8 cellular contexts compared by ENCODE assay signal in genomic region chr9:4739587-4740372, GRCh38. TPM values are rescaled to one million over a fixed set of nuclear protein-coding genes. Genes with fewer than 3 reads are reported as not detected.
A peak's percentile ranks its signal among the peaks of the same experiment; 100 is the strongest.
DNase-seq lines count a peak whose midpoint lies in the region; ATAC-seq, FAIRE-seq and TF ChIP-seq lines count a peak whose summit lies in the region.

No MANE protein-coding gene starts in this region.

- TF ChIP-seq CTCF in AG09309 (IDR thresholded peaks at IDR 0.05; ENCODE audit: control insufficient read depth, insufficient read depth, low read depth, low read length, missing control alignments) (no peak), keratinocyte (optimal IDR thresholded peaks at IDR 0.05 in 1 of 3, IDR thresholded peaks at IDR 0.05 in 1 of 3, conservative IDR thresholded peaks at IDR 0.05 in 1 of 3; ENCODE audit: extremely low read depth in 1 of 3, insufficient read depth in 2 of 3, low read length in 3 of 3) (no peak)

- peaks cover 3% of the 10 kb centered on the region for H3K9me3 Mint-ChIP-seq in activated naive CD8-positive, alpha-beta T cell treated with anti-CD3 and anti-CD28 coated beads, Interleukin-2, amount 50 U/mL, for 24 hours

- H3K36me3 Mint-ChIP-seq in activated naive CD8-positive, alpha-beta T cell treated with anti-CD3 and anti-CD28 coated beads, Interleukin-2, amount 50 U/mL, for 24 hours (ENCODE audit: low read depth), result no peaks in the 10 kb centered on the region

- CTCF ChIA-PET in HEK293T (lab: Yijun Ruan, JAX), result interaction anchor here (1.2 kb wide), 1 partner anchor 135 kb away, joined by 5 read pairs; no protein-coding TSS in a partner anchor

- H3K36me3 ChIP-seq in keratinocyte (ENCODE audit: control insufficient read depth in 2 of 2, extremely low read depth in 1 of 2, insufficient read depth in 2 of 2, low read length in 2 of 2) (no peaks in the 10 kb centered on the region), subcutaneous abdominal adipose tissue (ENCODE audit: control insufficient read depth in 5 of 5, insufficient read depth in 5 of 5, low read length in 5 of 5) (no peaks in the 10 kb centered on the region)

- peak overlapping the region; percentile 83 for H3K4me2 ChIP-seq in keratinocyte (ENCODE audit: control insufficient read depth, extremely low read depth, insufficient read depth, low read depth, low read length)

- peak overlapping the region; percentile 71 for H3K4me3 ChIP-seq in AG09309 (ENCODE audit: control insufficient read depth, low read depth, low read length)
- H3K4me3 ChIP-seq in keratinocyte (ENCODE audit: control insufficient read depth in 2 of 3, extremely low read depth in 1 of 3, insufficient read depth in 2 of 3, low read depth in 1 of 3, low read length in 3 of 3), result peak overlapping the region; percentile 71 to 83 (median 77)
- peak overlapping the region; percentile 77 to 88 (median 84) for H3K4me3 ChIP-seq in subcutaneous abdominal adipose tissue (ENCODE audit: low read depth in 1 of 5, low read length in 5 of 5)

- peak overlapping the region; percentile 90 for H2AFZ ChIP-seq in keratinocyte (ENCODE audit: control insufficient read depth, low read length)

- H3K4me1 Mint-ChIP-seq in activated naive CD8-positive, alpha-beta T cell treated with anti-CD3 and anti-CD28 coated beads, Interleukin-2, amount 50 U/mL, for 24 hours, result peaks cover 33% of the 10 kb centered on the region

- DNase-seq in AG09309 (ENCODE audit: low read depth) (no peak), HEK293T (ENCODE audit: extremely low spot score) (no peak), keratinocyte (ENCODE audit: low read depth, low spot score) (no peak), KG1 (lab: John Stamatoyannopoulos, UW) (no peak)
- no peak for DNase-seq in activated naive CD8-positive, alpha-beta T cell treated with anti-CD3 and anti-CD28 coated beads, Interleukin-2, amount 50 U/mL, for 24 hours

- H3K4me3 Mint-ChIP-seq in activated naive CD8-positive, alpha-beta T cell treated with anti-CD3 and anti-CD28 coated beads, Interleukin-2, amount 50 U/mL, for 24 hours, result peak overlapping the region; percentile 92

- peak overlapping the region; percentile 85 for H3K9ac ChIP-seq in keratinocyte (ENCODE audit: control insufficient read depth, extremely low read depth, insufficient read depth, low read length)
- peak overlapping the region; percentile 75 to 96 (median 91) for H3K9ac ChIP-seq in subcutaneous abdominal adipose tissue (ENCODE audit: low read length in 5 of 5)

- H3K9me3 ChIP-seq in keratinocyte (ENCODE audit: control insufficient read depth, low read depth, low read length) (no peaks in the 10 kb centered on the region), subcutaneous abdominal adipose tissue (ENCODE audit: control insufficient read depth in 5 of 5, low read length in 5 of 5) (no peaks in the 10 kb centered on the region)

- POLR2A ChIA-PET in HEK293T (lab: Yijun Ruan, JAX), result interaction anchor here (0.8 to 1.3 kb wide), 3 partner anchors 10 to 77 kb away, joined by 3 to 10 read pairs (median 5); partner anchors contain the start of genes CDC37L1 and PLPP6

- peaks cover 42% of the 10 kb centered on the region for H3K79me2 ChIP-seq in keratinocyte (ENCODE audit: control insufficient read depth, insufficient read depth, low read length)

- peak overlapping the region; percentile 88 for H3K27ac Mint-ChIP-seq in activated naive CD8-positive, alpha-beta T cell treated with anti-CD3 and anti-CD28 coated beads, Interleukin-2, amount 50 U/mL, for 24 hours

- dilution Hi-C loops in keratinocyte (cut with MboI; ENCODE audit: extremely low pct_ligation_motif_present, low sequenced_read_pairs), result no loop called here

- no peak for FAIRE-seq in keratinocyte (lab: Jason Lieb, UNC)

- H3K4me1 ChIP-seq in keratinocyte (ENCODE audit: control insufficient read depth, extremely low read depth, insufficient read depth, low read length) (peaks cover 23% of the 10 kb centered on the region), subcutaneous abdominal adipose tissue (ENCODE audit: control insufficient read depth in 5 of 5, insufficient read depth in 5 of 5, low read length in 5 of 5) (peaks cover 0 to 27% (median 21%) of the 10 kb centered on the region in 5 donors)

- H4K20me1 ChIP-seq in keratinocyte (ENCODE audit: control insufficient read depth, extremely low read depth, insufficient read depth, low read length), result no peaks in the 10 kb centered on the region

- ATAC-seq in activated naive CD8-positive, alpha-beta T cell treated with anti-CD3 and anti-CD28 coated beads, Interleukin-2, amount 50 U/mL, for 24 hours, result no peak
- ATAC-seq in HG02623 (IDR thresholded peaks at IDR 0.05; ENCODE audit: unreplicated experiment) (no peak), GM21515 (IDR thresholded peaks at IDR 0.05; ENCODE audit: unreplicated experiment) (no peak)

- H3K27me3 ChIP-seq in keratinocyte (ENCODE audit: control insufficient read depth, extremely low read depth, insufficient read depth, low read length) (no peaks in the 10 kb centered on the region), subcutaneous abdominal adipose tissue (ENCODE audit: control insufficient read depth in 5 of 5, insufficient read depth in 4 of 5, low read length in 5 of 5) (no peaks in the 10 kb centered on the region)

- peak overlapping the region; percentile 85 for H3K27ac ChIP-seq in keratinocyte (ENCODE audit: control insufficient read depth, insufficient read depth, low read length)
- H3K27ac ChIP-seq in subcutaneous abdominal adipose tissue (ENCODE audit: low read depth, low read length), result peak overlapping the region; percentile 97

- no peaks in the 10 kb centered on the region for H3K27me3 Mint-ChIP-seq in activated naive CD8-positive, alpha-beta T cell treated with anti-CD3 and anti-CD28 coated beads, Interleukin-2, amount 50 U/mL, for 24 hours

- no peaks in the 10 kb centered on the region for H3K9me1 ChIP-seq in keratinocyte (ENCODE audit: control insufficient read depth, extremely low read depth, insufficient read depth, low read length)

TF ChIP-seq in HEK293T, 16 proteins besides CTCF, POLR2A, EP300 and RAD21:
- TF ChIP-seq SP1 (IDR thresholded peaks at IDR 0.05), result no peak
- no peak for TF ChIP-seq BHLHE40 (IDR thresholded peaks at IDR 0.05; ENCODE audit: borderline replicate concordance)
- TF ChIP-seq NFRKB (IDR thresholded peaks at IDR 0.05), result no peak
- TF ChIP-seq ZNF384 (IDR thresholded peaks at IDR 0.05), result peak; percentile 62; the same call in 1 of the 2 replicates

RNA-seq across cellular contexts. Expression of gene AK3, which starts 1.2 kb away (rescaled TPM):
- 28.5 to 45.8 TPM (median 37.6 TPM) in 3 replicates for polyA plus RNA-seq in keratinocyte
- 21.6 TPM for polyA plus RNA-seq in keratinocyte (2011; ENCODE audit: low read depth)
- polyA plus RNA-seq in keratinocyte (2011; cell fraction: cytosol; rRNA removed), result 37.0 and 60.6 TPM in 2 replicates
- polyA plus RNA-seq in keratinocyte (2011; cell fraction: nucleus; rRNA removed), result 21.2 and 22.8 TPM in 2 replicates
- polyA plus RNA-seq in keratinocyte (2012; ENCODE audit: low replicate concordance), result 32.1 and 40.5 TPM in 2 replicates
- 11.9 to 20.8 TPM (median 18.3 TPM) in 3 replicates for polyA minus RNA-seq in keratinocyte
- 66.0 TPM for polyA minus RNA-seq in keratinocyte (2011; cell fraction: cytosol; rRNA and poly(A)+ RNA removed)
- 12.0 and 17.7 TPM in 2 replicates for polyA minus RNA-seq in keratinocyte (2011; cell fraction: nucleus; rRNA and poly(A)+ RNA removed)

RNA-seq across cellular contexts. Expression of gene RCL1, which starts 53.0 kb away (rescaled TPM):
- polyA plus RNA-seq in keratinocyte, result 13.7 to 21.0 TPM (median 16.6 TPM) in 3 replicates
- 21.1 TPM for polyA plus RNA-seq in keratinocyte (2011; ENCODE audit: low read depth)
- polyA plus RNA-seq in keratinocyte (2011; cell fraction: cytosol; rRNA removed), result 18.2 and 21.6 TPM in 2 replicates
- 29.8 and 32.5 TPM in 2 replicates for polyA plus RNA-seq in keratinocyte (2011; cell fraction: nucleus; rRNA removed)
- polyA plus RNA-seq in keratinocyte (2012; ENCODE audit: low replicate concordance), result 15.4 and 23.0 TPM in 2 replicates
- 20.6 to 25.4 TPM (median 22.2 TPM) in 3 replicates for polyA minus RNA-seq in keratinocyte
- 9.0 TPM for polyA minus RNA-seq in keratinocyte (2011; cell fraction: cytosol; rRNA and poly(A)+ RNA removed)
- 15.4 and 18.4 TPM in 2 replicates for polyA minus RNA-seq in keratinocyte (2011; cell fraction: nucleus; rRNA and poly(A)+ RNA removed)
